22 cellular contexts compared by ENCODE assay signal in the genomic region with DNA sequence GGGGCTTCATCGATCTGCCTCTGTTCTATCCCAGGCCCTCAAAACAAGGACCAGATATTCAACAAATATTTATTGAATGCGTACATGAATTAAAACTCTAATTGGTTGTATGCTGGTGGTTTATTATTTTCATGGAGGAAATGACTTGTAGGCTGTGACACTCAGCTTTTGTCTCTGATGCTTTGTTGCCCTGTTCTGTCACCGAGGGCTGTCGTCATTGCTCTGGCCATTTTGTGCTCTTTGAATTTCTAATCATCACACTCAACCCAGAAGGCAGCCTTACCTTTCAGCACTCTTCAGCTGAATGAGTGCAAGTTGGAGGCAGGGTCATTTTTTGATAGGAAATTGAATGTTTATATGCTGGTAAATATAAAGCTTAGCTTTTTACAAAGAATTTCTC. TPM values are rescaled to one million over a fixed set of nuclear protein-coding genes. Genes with fewer than 3 reads are reported as not detected.
DNase-seq lines count a peak whose midpoint lies in the region; ATAC-seq and TF ChIP-seq lines count a peak whose summit lies in the region.
"Had no signal": no experiment of that assay in that cellular context is flagged by ENCODE, and none has a peak within 500 bp of the region (broad histone marks: within the 10 kb centered on the region; RNA-seq: fewer than 3 reads in every experiment).

No MANE protein-coding gene starts in this region.

- ATAC-seq in activated naive CD8-positive, alpha-beta T cell treated with anti-CD3 and anti-CD28 coated beads, Interleukin-2, amount 50 U/mL, for 24 hours = no peak
- ATAC-seq in HG03457 (IDR thresholded peaks at IDR 0.05; ENCODE audit: unreplicated experiment) (no peak), mucosa of descending colon (no peak), HG03196 (IDR thresholded peaks at IDR 0.05; ENCODE audit: unreplicated experiment) (no peak)
- ATAC-seq: A549, sciatic nerve, SK-N-SH treated with all-trans-retinoic acid at 6 μM for 48 hours had no signal

- H3K4me3 Mint-ChIP-seq in activated CD4-positive, alpha-beta T cell treated with anti-CD3 and anti-CD28 coated beads, Interleukin-2, amount 10 ng/mL, durations not matched to agents 7 days and 5 days = no peak overlapping the region
- no peak overlapping the region for H3K4me3 Mint-ChIP-seq in activated naive CD8-positive, alpha-beta T cell treated with anti-CD3 and anti-CD28 coated beads, Interleukin-2, amount 50 U/mL, for 24 hours

- H3K9me3 ChIP-seq in neuron (ENCODE audit: low read length) (peaks cover 4% of the 10 kb centered on the region), mucosa of descending colon (no peaks in the 10 kb centered on the region)
- H3K9me3 ChIP-seq: A549, testis had no signal

- CTCF ChIA-PET in activated CD4-positive, alpha-beta T cell treated with anti-CD3 and anti-CD28 coated beads, Interleukin-2, amount 10 ng/mL, durations not matched to agents 7 days and 5 days (lab: Charles Lee) = interaction anchor here (0.7 to 1.6 kb wide), 6 partner anchors 12 to 1097 kb away, joined by 3 to 5 read pairs (median 3); no protein-coding TSS in a partner anchor

- H3K36me3 Mint-ChIP-seq in activated CD4-positive, alpha-beta T cell treated with anti-CD3 and anti-CD28 coated beads, Interleukin-2, amount 10 ng/mL, durations not matched to agents 7 days and 5 days (ENCODE audit: low read depth) = peaks cover 54% of the 10 kb centered on the region
- peaks cover 63% of the 10 kb centered on the region for H3K36me3 Mint-ChIP-seq in activated naive CD8-positive, alpha-beta T cell treated with anti-CD3 and anti-CD28 coated beads, Interleukin-2, amount 50 U/mL, for 24 hours (ENCODE audit: low read depth)

- TF ChIP-seq CTCF in NB4 (IDR thresholded peaks at IDR 0.05; ENCODE audit: low read depth, low read length) = no peak
- no peak for TF ChIP-seq CTCF in mucosa of descending colon (IDR thresholded peaks at IDR 0.05)

- H3K4me3 ChIP-seq in NB4 (ENCODE audit: low read depth, low read length) (peak overlapping the region; percentile 16), neuron (ENCODE audit: low read length) (no peak overlapping the region), mucosa of descending colon (no peak overlapping the region)
- H3K4me3 ChIP-seq: A549, cardiac muscle cell, dorsolateral prefrontal cortex, testis had no signal

- TF ChIP-seq POLR2A in NB4 (IDR thresholded peaks at IDR 0.05; ENCODE audit: extremely low read depth, insufficient read length) = no peak

- H3K27ac Mint-ChIP-seq in activated CD4-positive, alpha-beta T cell treated with anti-CD3 and anti-CD28 coated beads, Interleukin-2, amount 10 ng/mL, durations not matched to agents 7 days and 5 days = peak overlapping the region; percentile 44
- H3K27ac Mint-ChIP-seq in activated naive CD8-positive, alpha-beta T cell treated with anti-CD3 and anti-CD28 coated beads, Interleukin-2, amount 50 U/mL, for 24 hours = peak overlapping the region; percentile 69

- no peak for DNase-seq in activated CD4-positive, alpha-beta T cell treated with anti-CD3 and anti-CD28 coated beads, Interleukin-2, amount 10 ng/mL, durations not matched to agents 7 days and 5 days
- DNase-seq in activated CD4-positive, alpha-beta T cell treated with anti-CD3 and anti-CD28 coated beads for 1 hour = no peak
- DNase-seq in NB4 (ENCODE audit: low read depth) = no peak
- no peak for DNase-seq in activated naive CD8-positive, alpha-beta T cell treated with anti-CD3 and anti-CD28 coated beads, Interleukin-2, amount 50 U/mL, for 24 hours
- no peak for DNase-seq in mucosa of descending colon
- DNase-seq: activated T-cell treated with anti-CD3 and anti-CD28 coated beads, Interleukin-2, amount 50 U/mL, for 1 hour; amniotic stem cell; dorsolateral prefrontal cortex; erythroblast; foreskin melanocyte; kidney; NCI-H1417; NCI-H524 treated with DMSO at 0.1 percent for 48 hours; posterior cingulate gyrus; testis had no signal

- H3K27me3 Mint-ChIP-seq in activated CD4-positive, alpha-beta T cell treated with anti-CD3 and anti-CD28 coated beads, Interleukin-2, amount 10 ng/mL, durations not matched to agents 7 days and 5 days = no peaks in the 10 kb centered on the region
- H3K27me3 Mint-ChIP-seq in activated naive CD8-positive, alpha-beta T cell treated with anti-CD3 and anti-CD28 coated beads, Interleukin-2, amount 50 U/mL, for 24 hours = no peaks in the 10 kb centered on the region

- H3K4me1 ChIP-seq in neuron (ENCODE audit: insufficient read depth, low read length) = peaks cover 10% of the 10 kb centered on the region
- H3K4me1 ChIP-seq in mucosa of descending colon (ENCODE audit: low read depth) = no peaks in the 10 kb centered on the region
- H3K4me1 ChIP-seq: A549, testis had no signal

- H3K9me3 Mint-ChIP-seq in activated CD4-positive, alpha-beta T cell treated with anti-CD3 and anti-CD28 coated beads, Interleukin-2, amount 10 ng/mL, durations not matched to agents 7 days and 5 days = no peaks in the 10 kb centered on the region
- no peaks in the 10 kb centered on the region for H3K9me3 Mint-ChIP-seq in activated naive CD8-positive, alpha-beta T cell treated with anti-CD3 and anti-CD28 coated beads, Interleukin-2, amount 50 U/mL, for 24 hours

- intact Hi-C loops in mucosa of descending colon (cut with DNase I, micrococcal nuclease) = no loop called here

- POLR2A ChIA-PET in activated CD4-positive, alpha-beta T cell treated with anti-CD3 and anti-CD28 coated beads, Interleukin-2, amount 10 ng/mL, durations not matched to agents 7 days and 5 days (lab: Charles Lee) = no interaction called here

- H3K4me1 Mint-ChIP-seq in activated CD4-positive, alpha-beta T cell treated with anti-CD3 and anti-CD28 coated beads, Interleukin-2, amount 10 ng/mL, durations not matched to agents 7 days and 5 days = peaks cover 30% of the 10 kb centered on the region
- peaks cover 33% of the 10 kb centered on the region for H3K4me1 Mint-ChIP-seq in activated naive CD8-positive, alpha-beta T cell treated with anti-CD3 and anti-CD28 coated beads, Interleukin-2, amount 50 U/mL, for 24 hours

- no peaks in the 10 kb centered on the region for H3K27me3 ChIP-seq in neuron (ENCODE audit: insufficient read depth, low read length)
- H3K27me3 ChIP-seq: cardiac muscle cell, dorsolateral prefrontal cortex, testis had no signal

- peak overlapping the region; percentile 93 for H2AFZ ChIP-seq in neuron (ENCODE audit: low read depth, low read length)

- H3K36me3 ChIP-seq in neuron (ENCODE audit: insufficient read depth, low read length) (no peaks in the 10 kb centered on the region), mucosa of descending colon (ENCODE audit: low read depth) (no peaks in the 10 kb centered on the region)
- H3K36me3 ChIP-seq: cardiac muscle cell had no signal

RNA-seq across cellular contexts. Expression of gene SRGN, which starts 14.5 kb away (rescaled TPM):
- 100 to 1,000 TPM; 174 to 192 TPM for total RNA-seq in activated CD4-positive, alpha-beta T cell treated with anti-CD3 and anti-CD28 coated beads, Interleukin-2, amount 10 ng/mL, durations not matched to agents 7 days and 5 days
- total RNA-seq in mucosa of descending colon = 10 to 100 TPM; 15.6 to 54.6 (median 43.9) TPM
- total RNA-seq: cardiac muscle cell had no signal

RNA-seq across cellular contexts. Expression of gene VPS26A, which starts 21.5 kb away (rescaled TPM):
- 10 to 100 TPM; 38.2 to 40.5 TPM for total RNA-seq in activated CD4-positive, alpha-beta T cell treated with anti-CD3 and anti-CD28 coated beads, Interleukin-2, amount 10 ng/mL, durations not matched to agents 7 days and 5 days
- 10 to 100 TPM; 51.7 to 64.0 (median 61.7) TPM for total RNA-seq in mucosa of descending colon
